Comparison of ENCODE assay signal across 8 cellular contexts in the genomic region with DNA sequence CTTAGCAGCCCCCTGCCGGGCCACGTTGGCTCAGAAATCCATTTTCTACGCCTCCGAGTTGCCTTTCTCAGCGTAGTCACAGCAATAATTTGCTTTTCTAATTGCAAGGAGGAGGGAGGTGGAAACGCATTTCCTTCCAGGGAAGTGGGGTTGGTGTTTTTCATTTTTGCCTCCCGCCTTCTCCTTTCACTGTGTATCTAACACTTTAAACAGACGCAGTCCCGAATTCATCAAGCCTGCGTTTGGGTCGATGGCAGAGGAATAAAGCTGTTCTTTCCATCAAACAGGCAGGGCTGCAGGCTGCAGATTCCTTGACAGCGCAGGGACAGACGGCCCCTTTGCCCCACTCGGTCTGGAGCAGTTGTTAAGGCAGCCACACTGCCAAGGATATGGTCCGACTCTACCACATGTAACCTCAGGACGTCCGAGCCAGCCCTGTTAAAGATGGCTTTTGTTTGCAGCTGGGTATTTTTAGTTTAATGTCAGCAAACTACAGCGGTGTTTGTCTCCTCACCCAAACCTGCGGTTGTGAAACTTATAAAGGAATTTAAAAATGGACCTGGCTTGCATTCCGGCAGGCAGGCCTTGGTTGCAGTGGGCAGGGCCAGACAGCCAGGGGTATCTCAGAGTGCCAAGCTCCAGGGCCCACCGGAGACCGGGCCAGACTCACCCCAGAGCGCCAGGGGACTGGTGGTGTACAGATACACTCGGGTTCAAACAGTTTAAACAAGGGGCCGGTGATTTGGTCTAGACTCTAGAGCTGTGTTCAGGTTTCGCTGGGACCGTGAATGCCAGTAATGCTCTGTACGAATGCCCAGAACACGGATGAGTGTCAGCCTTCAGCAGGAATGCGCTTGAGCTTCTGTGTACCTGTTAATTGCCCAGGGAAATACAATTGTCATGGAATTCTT. TPM values are rescaled to one million over a fixed set of nuclear protein-coding genes. Genes with fewer than 3 reads are reported as not detected.
DNase-seq lines count a peak whose midpoint lies in the region; ATAC-seq and TF ChIP-seq lines count a peak whose summit lies in the region.

No MANE protein-coding gene starts in this region.

- H3K4me1 Mint-ChIP-seq in GM23338, result peaks cover 39% of the 10 kb centered on the region

- peaks cover 37% of the 10 kb centered on the region for H3K27me3 Mint-ChIP-seq in GM23338 (ENCODE audit: insufficient read depth, low read depth, poor library complexity)

- H3K4me2 ChIP-seq in GM23338, result peak overlapping the region; percentile 81
- peak overlapping the region; percentile 89 for H3K4me2 ChIP-seq in osteoblast (ENCODE audit: insufficient read depth, low read length)

- no peaks in the 10 kb centered on the region for H3K9me3 Mint-ChIP-seq in GM23338

- H3K9me2 ChIP-seq in GM23338 (ENCODE audit: insufficient read depth), result no peaks in the 10 kb centered on the region

- H3K4me1 ChIP-seq in GM23338 (ENCODE audit: insufficient read depth) (peaks cover 29% of the 10 kb centered on the region), osteoblast (ENCODE audit: insufficient read depth, low read length) (peaks cover 36% of the 10 kb centered on the region)

- H3K4me3 Mint-ChIP-seq in GM23338, result peak overlapping the region; percentile 90

- peak; percentile 14 for ATAC-seq in GM23338
- ATAC-seq in HG02610 (IDR thresholded peaks at IDR 0.05; ENCODE audit: unreplicated experiment), result no peak
- no peak for ATAC-seq in HG03280 (IDR thresholded peaks at IDR 0.05; ENCODE audit: unreplicated experiment)

- H3K27me3 ChIP-seq in GM23338 (ENCODE audit: insufficient read depth), result peaks cover 41% of the 10 kb centered on the region
- H3K27me3 ChIP-seq in osteoblast (ENCODE audit: insufficient read depth, low read length), result no peaks in the 10 kb centered on the region

- H3K4me3 ChIP-seq in GM23338, result peak overlapping the region; percentile 99
- peak overlapping the region; percentile 88 for H3K4me3 ChIP-seq in fibroblast of mammary gland (ENCODE audit: control insufficient read depth, low read depth, low read length)
- peak overlapping the region; percentile 93 for H3K4me3 ChIP-seq in osteoblast (ENCODE audit: insufficient read depth, low read length)

- no peaks in the 10 kb centered on the region for H3K9me3 ChIP-seq in osteoblast (ENCODE audit: low read depth, low read length)

- H3K27ac ChIP-seq in GM23338 (ENCODE audit: low read depth), result no peak overlapping the region
- peak overlapping the region; percentile 86 for H3K27ac ChIP-seq in osteoblast (ENCODE audit: low read depth, low read length)

- H3K79me2 ChIP-seq in GM23338 (replicated peaks; ENCODE audit: insufficient read depth) (peaks cover 47% of the 10 kb centered on the region), osteoblast (ENCODE audit: insufficient read depth, low read length) (peaks cover 69% of the 10 kb centered on the region)

- TF ChIP-seq CTCF in GM23338 (conservative IDR thresholded peaks at IDR 0.05; ENCODE audit: low read depth in 2 of 2) (no peak), fibroblast of mammary gland (conservative IDR thresholded peaks at IDR 0.05; ENCODE audit: control insufficient read depth, insufficient read depth, low read depth, low read length) (no peak), osteoblast (IDR thresholded peaks at IDR 0.05; ENCODE audit: extremely low read depth, low read depth, low read length) (no peak)

- H3K36me3 Mint-ChIP-seq in GM23338 (ENCODE audit: low read depth), result no peaks in the 10 kb centered on the region; the same call in 2 of the 3 replicates

- H2AFZ ChIP-seq in GM23338 (peak overlapping the region; percentile 95), osteoblast (ENCODE audit: low read length) (peak overlapping the region; percentile 94)

- H4K20me1 ChIP-seq in GM23338 (replicated peaks; ENCODE audit: insufficient read depth) (peaks cover 11% of the 10 kb centered on the region; the same call in 1 of the 2 replicates), osteoblast (ENCODE audit: insufficient read depth, low read length) (peaks cover 4% of the 10 kb centered on the region)

- H3K36me3 ChIP-seq in GM23338 (ENCODE audit: insufficient read depth) (no peaks in the 10 kb centered on the region), osteoblast (ENCODE audit: insufficient read depth, low read length) (no peaks in the 10 kb centered on the region)

- DNase-seq in Ammon's horn (ENCODE audit: low spot score), result peak; percentile 43
- DNase-seq in GM23338 (ENCODE audit: low spot score), result peak; percentile 46
- DNase-seq in activated CD4-positive, alpha-beta T cell treated with anti-CD3 and anti-CD28 coated beads, Interleukin-2, amount 50 U/mL, for 48 hours, result peak; percentile 33 to 43
- DNase-seq in fibroblast of mammary gland (ENCODE audit: low read depth), result peak; percentile 34
- DNase-seq in osteoblast (ENCODE audit: insufficient read length, low spot score, missing footprints), result peak; percentile 94
- DNase-seq in DMS153 (lab: John Stamatoyannopoulos, UW), result no peak

- 0 out of 2 replicates have a peak, but pooled peaks cover 9% of the 10 kb centered on the region for H3F3A ChIP-seq in GM23338 (replicated peaks; ENCODE audit: low read depth)

- no peak overlapping the region for H3K27ac Mint-ChIP-seq in GM23338

TF ChIP-seq in GM23338, 12 proteins besides CTCF, POLR2A, EP300 and RAD21 (continues in another document):
- TF ChIP-seq EZH2 (IDR thresholded peaks at IDR 0.05; ENCODE audit: low read depth, unreplicated experiment), result no peak
- TF ChIP-seq NANOG (IDR thresholded peaks at IDR 0.05; ENCODE audit: borderline replicate concordance), result no peak
- no peak for TF ChIP-seq EZH2phosphoT487 (IDR thresholded peaks at IDR 0.05; ENCODE audit: unreplicated experiment)
- no peak for TF ChIP-seq JUNB (IDR thresholded peaks at IDR 0.05; ENCODE audit: unreplicated experiment)
- TF ChIP-seq, protein P1, sequence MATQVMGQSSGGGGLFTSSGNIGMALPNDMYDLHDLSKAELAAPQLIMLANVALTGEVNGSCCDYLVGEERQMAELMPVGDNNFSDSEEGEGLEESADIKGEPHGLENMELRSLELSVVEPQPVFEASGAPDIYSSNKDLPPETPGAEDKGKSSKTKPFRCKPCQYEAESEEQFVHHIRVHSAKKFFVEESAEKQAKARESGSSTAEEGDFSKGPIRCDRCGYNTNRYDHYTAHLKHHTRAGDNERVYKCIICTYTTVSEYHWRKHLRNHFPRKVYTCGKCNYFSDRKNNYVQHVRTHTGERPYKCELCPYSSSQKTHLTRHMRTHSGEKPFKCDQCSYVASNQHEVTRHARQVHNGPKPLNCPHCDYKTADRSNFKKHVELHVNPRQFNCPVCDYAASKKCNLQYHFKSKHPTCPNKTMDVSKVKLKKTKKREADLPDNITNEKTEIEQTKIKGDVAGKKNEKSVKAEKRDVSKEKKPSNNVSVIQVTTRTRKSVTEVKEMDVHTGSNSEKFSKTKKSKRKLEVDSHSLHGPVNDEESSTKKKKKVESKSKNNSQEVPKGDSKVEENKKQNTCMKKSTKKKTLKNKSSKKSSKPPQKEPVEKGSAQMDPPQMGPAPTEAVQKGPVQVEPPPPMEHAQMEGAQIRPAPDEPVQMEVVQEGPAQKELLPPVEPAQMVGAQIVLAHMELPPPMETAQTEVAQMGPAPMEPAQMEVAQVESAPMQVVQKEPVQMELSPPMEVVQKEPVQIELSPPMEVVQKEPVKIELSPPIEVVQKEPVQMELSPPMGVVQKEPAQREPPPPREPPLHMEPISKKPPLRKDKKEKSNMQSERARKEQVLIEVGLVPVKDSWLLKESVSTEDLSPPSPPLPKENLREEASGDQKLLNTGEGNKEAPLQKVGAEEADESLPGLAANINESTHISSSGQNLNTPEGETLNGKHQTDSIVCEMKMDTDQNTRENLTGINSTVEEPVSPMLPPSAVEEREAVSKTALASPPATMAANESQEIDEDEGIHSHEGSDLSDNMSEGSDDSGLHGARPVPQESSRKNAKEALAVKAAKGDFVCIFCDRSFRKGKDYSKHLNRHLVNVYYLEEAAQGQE (IDR thresholded peaks at IDR 0.05; ENCODE audit: unreplicated experiment), result no peak

RNA-seq across cellular contexts. Expression of a gene that starts 2.2 kb away (rescaled TPM):
- total RNA-seq in GM23338 (2014; rRNA removed; shearing (Covaris generic)), result 13.4 and 25.7 TPM in 2 replicates
- 6.9 and 7.7 TPM in 2 replicates for polyA plus RNA-seq in GM23338 (2016; fragmentation: Nextera tagmentation; extraction: Ambion mirVana)
- total RNA-seq in osteoblast, result 23.0 and 24.6 TPM in 2 replicates
